Comparison of ENCODE assay signal across 21 cellular contexts in genomic region chr5:124492444-124493224, GRCh38.
DNase-seq lines count a peak whose midpoint lies in the region; ATAC-seq, FAIRE-seq and TF ChIP-seq lines count a peak whose summit lies in the region.
"Had no signal": no experiment of that assay in that cellular context is flagged by ENCODE, and none has a peak within 500 bp of the region (broad histone marks: within the 10 kb centered on the region; RNA-seq: fewer than 3 reads in every experiment).

No MANE protein-coding gene starts in this region.

- no peaks in the 10 kb centered on the region for H3K23me2 ChIP-seq in H1 (ENCODE audit: low read depth, low read length)

- H3K4me3 Mint-ChIP-seq in astrocyte (ENCODE audit: unreplicated experiment), result no peak overlapping the region
- no peak overlapping the region for H3K4me3 Mint-ChIP-seq in natural killer cell treated with Interleukin-12 subunit alpha and Interleukin-12 subunit beta and Interleukin-15 and Interleukin-18, amount 100 ng/mL, for 72 hours
- H3K4me3 Mint-ChIP-seq in CD4-positive, alpha-beta memory T cell, result no peak overlapping the region
- H3K4me3 Mint-ChIP-seq: B cell; CD8-positive, alpha-beta memory T cell; H9; IgD-negative memory B cell had no signal

- H2BK15ac ChIP-seq in H1 (ENCODE audit: low read length), result no peak overlapping the region

- H4K91ac ChIP-seq in H1 (replicated peaks; ENCODE audit: insufficient read length, low read length), result peak overlapping the region; percentile 82

- no peak overlapping the region; the same call in 1 of the 2 replicates for H2BK12ac ChIP-seq in H1 (ENCODE audit: low read depth, low read length)

- no peak overlapping the region for H4K8ac ChIP-seq in H1 (ENCODE audit: extremely low read depth, insufficient read depth, low read length)

- DNase-seq in LHCN-M2 (ENCODE audit: low read depth) (peak; percentile 47), astrocyte (ENCODE audit: low read depth) (peak; percentile 17), H1 (ENCODE audit: low read depth in 1 of 2, low spot score in 2 of 2) (no peak), heart left ventricle (no peak), Peyer's patch (no peak)
- no peak for DNase-seq in natural killer cell treated with Interleukin-12 subunit alpha and Interleukin-12 subunit beta and Interleukin-15 and Interleukin-18, amount 100 ng/mL, for 72 hours (ENCODE audit: low spot score)
- no peak for DNase-seq in CD4-positive, alpha-beta memory T cell
- DNase-seq: CD8-positive, alpha-beta memory T cell; COR-L47; DMS 273 treated with DMSO at 0.1 percent for 48 hours; DMS53; DND-41; EL; GOT3; H9 had no signal

- no peak overlapping the region for H2BK20ac ChIP-seq in H1 (ENCODE audit: low read length)

- peak overlapping the region; percentile 36 for H4K5ac ChIP-seq in H1 (ENCODE audit: insufficient read length, low read depth, low read length)

- no peaks in the 10 kb centered on the region for H3K27me3 Mint-ChIP-seq in astrocyte (ENCODE audit: low read depth, unreplicated experiment)
- peaks cover 20 to 26% of the 10 kb centered on the region in 2 donors for H3K27me3 Mint-ChIP-seq in natural killer cell treated with Interleukin-12 subunit alpha and Interleukin-12 subunit beta and Interleukin-15 and Interleukin-18, amount 100 ng/mL, for 72 hours
- H3K27me3 Mint-ChIP-seq in CD4-positive, alpha-beta memory T cell, result no peaks in the 10 kb centered on the region
- H3K27me3 Mint-ChIP-seq: B cell; CD8-positive, alpha-beta memory T cell; IgD-negative memory B cell had no signal

- no peak for TF ChIP-seq CTCF in astrocyte (IDR thresholded peaks at IDR 0.05; ENCODE audit: insufficient read depth, low read depth, low read length)
- TF ChIP-seq CTCF in H1 (IDR thresholded peaks at IDR 0.05; ENCODE audit: control extremely low read depth in 1 of 3, insufficient read depth in 1 of 3, low read depth in 1 of 3, low read length in 3 of 3), result no peak
- TF ChIP-seq CTCF in heart left ventricle (IDR thresholded peaks at IDR 0.05), result no peak
- no peak for TF ChIP-seq CTCF in Peyer's patch (IDR thresholded peaks at IDR 0.05)

- no peak overlapping the region for H3K56ac ChIP-seq in H1 (replicated peaks; ENCODE audit: insufficient read length, low read depth, low read length)

- FAIRE-seq in astrocyte (lab: Jason Lieb, UNC) (no peak), H1 (lab: Jason Lieb, UNC) (no peak)
- FAIRE-seq: GM12878, HTR-8/SVneo had no signal

- POLR2A ChIA-PET in H1 (lab: Charles Lee; ENCODE audit: partially characterized antibody), result no interaction called here
- POLR2A ChIA-PET in CD4-positive, alpha-beta memory T cell (lab: Charles Lee; ENCODE audit: partially characterized antibody), result no interaction called here

- H3K4me2 ChIP-seq in astrocyte (ENCODE audit: low read length), result no peak overlapping the region
- H3K4me2 ChIP-seq in H1 (ENCODE audit: insufficient read depth in 1 of 2, low read depth in 2 of 2, low read length in 2 of 2), result no peak overlapping the region
- H3K4me2 ChIP-seq: BLaER1 treated with 17β-estradiol and CSF1 and Interleukin-3, amounts not matched to agents 10 nM and 100 nM had no signal

- no peaks in the 10 kb centered on the region for H3K4me1 ChIP-seq in astrocyte (ENCODE audit: insufficient read depth, low read length)
- H3K4me1 ChIP-seq in H1 (replicated peaks in 1 of 4; ENCODE audit: control insufficient read depth in 3 of 4, insufficient read depth in 4 of 4, low read length in 3 of 4), result no peaks in the 10 kb centered on the region
- H3K4me1 ChIP-seq in heart left ventricle, result no peaks in the 10 kb centered on the region
- no peaks in the 10 kb centered on the region for H3K4me1 ChIP-seq in Peyer's patch
- H3K4me1 ChIP-seq in CD4-positive, alpha-beta memory T cell (ENCODE audit: insufficient read depth, low read length), result no peaks in the 10 kb centered on the region
- H3K4me1 ChIP-seq: BLaER1 treated with 17β-estradiol and CSF1 and Interleukin-3, amounts not matched to agents 10 nM and 100 nM had no signal

- TF ChIP-seq EP300 in H1 (IDR thresholded peaks at IDR 0.05; ENCODE audit: borderline replicate concordance in 1 of 2, low read depth in 2 of 2, low read length in 2 of 2), result no peak

- no peak for TF ChIP-seq RAD21 in H1 (IDR thresholded peaks at IDR 0.05 in 1 of 2, conservative IDR thresholded peaks at IDR 0.05 in 1 of 2; ENCODE audit: low read depth in 2 of 2, low read length in 2 of 2)

- H2BK5ac ChIP-seq in H1 (ENCODE audit: low read depth, low read length), result no peak overlapping the region; the same call in 1 of the 2 replicates

- H3K23ac ChIP-seq in H1 (ENCODE audit: insufficient read length), result no peak overlapping the region

- no peak overlapping the region for H3K27ac Mint-ChIP-seq in astrocyte (ENCODE audit: unreplicated experiment)
- H3K27ac Mint-ChIP-seq in natural killer cell treated with Interleukin-12 subunit alpha and Interleukin-12 subunit beta and Interleukin-15 and Interleukin-18, amount 100 ng/mL, for 72 hours, result no peak overlapping the region
- no peak overlapping the region for H3K27ac Mint-ChIP-seq in CD4-positive, alpha-beta memory T cell
- H3K27ac Mint-ChIP-seq: B cell; CD8-positive, alpha-beta memory T cell; H9; IgD-negative memory B cell had no signal

- H3K4me3 ChIP-seq in astrocyte (ENCODE audit: insufficient read depth, low read depth, low read length) (no peak overlapping the region), H1 (ENCODE audit: extremely low read depth in 1 of 4, insufficient read depth in 2 of 4, low read depth in 3 of 4, low read length in 4 of 4) (no peak overlapping the region), heart left ventricle (no peak overlapping the region), Peyer's patch (no peak overlapping the region)
- no peak overlapping the region for H3K4me3 ChIP-seq in CD4-positive, alpha-beta memory T cell (ENCODE audit: low read length in 2 of 2)
- H3K4me3 ChIP-seq: BLaER1 treated with 17β-estradiol and CSF1 and Interleukin-3, amounts not matched to agents 10 nM and 100 nM; GM12878 had no signal

- no peak overlapping the region for H3K14ac ChIP-seq in H1 (ENCODE audit: insufficient read length)

- TF ChIP-seq POLR2A in H1 (IDR thresholded peaks at IDR 0.05; ENCODE audit: control extremely low read depth in 1 of 2, low read depth in 2 of 2, low read length in 2 of 2) (no peak), heart left ventricle (IDR thresholded peaks at IDR 0.05) (no peak), Peyer's patch (IDR thresholded peaks at IDR 0.05) (no peak)

- peak overlapping the region; percentile 75 for H3K4ac ChIP-seq in H1 (replicated peaks; ENCODE audit: insufficient read length, low read depth, low read length)

- H3K9me3 Mint-ChIP-seq in astrocyte (ENCODE audit: unreplicated experiment), result peaks cover 12% of the 10 kb centered on the region
- H3K9me3 Mint-ChIP-seq in natural killer cell treated with Interleukin-12 subunit alpha and Interleukin-12 subunit beta and Interleukin-15 and Interleukin-18, amount 100 ng/mL, for 72 hours, result peaks cover 11% of the 10 kb centered on the region
- peaks cover 5 to 22% (median 12%) of the 10 kb centered on the region in 8 donors for H3K9me3 Mint-ChIP-seq in CD4-positive, alpha-beta memory T cell

- H2AK5ac ChIP-seq in H1 (ENCODE audit: low read depth, low read length), result no peak overlapping the region

- no peaks in the 10 kb centered on the region for H3K9me3 ChIP-seq in astrocyte (ENCODE audit: insufficient read depth, low read depth, low read length)
- peaks cover 2 to 4% of the 10 kb centered on the region in 2 experiments; a peak in 2 of 4 replicates for H3K9me3 ChIP-seq in H1 (ENCODE audit: insufficient read depth in 2 of 2, low read depth in 1 of 2, low read length in 1 of 2)
- H3K9me3 ChIP-seq in heart left ventricle, result peaks cover 0 to 20% (median 9%) of the 10 kb centered on the region in 12 donors
- no peaks in the 10 kb centered on the region for H3K9me3 ChIP-seq in Peyer's patch
- H3K9me3 ChIP-seq in CD4-positive, alpha-beta memory T cell (ENCODE audit: control insufficient read depth in 1 of 2, low read length in 2 of 2), result no peaks in the 10 kb centered on the region

- H3K79me1 ChIP-seq in H1 (ENCODE audit: low read depth, low read length), result no peaks in the 10 kb centered on the region

- H3K4me1 Mint-ChIP-seq in astrocyte (ENCODE audit: low read depth, unreplicated experiment), result peaks cover 8% of the 10 kb centered on the region
- no peaks in the 10 kb centered on the region for H3K4me1 Mint-ChIP-seq in natural killer cell treated with Interleukin-12 subunit alpha and Interleukin-12 subunit beta and Interleukin-15 and Interleukin-18, amount 100 ng/mL, for 72 hours (ENCODE audit: low read depth in 2 of 2)
- no peaks in the 10 kb centered on the region for H3K4me1 Mint-ChIP-seq in CD4-positive, alpha-beta memory T cell
- H3K4me1 Mint-ChIP-seq: B cell; CD8-positive, alpha-beta memory T cell; IgD-negative memory B cell had no signal

- no peak overlapping the region for H3K18ac ChIP-seq in H1 (ENCODE audit: extremely low read depth, low read length)

- H3K9ac ChIP-seq in astrocyte (ENCODE audit: low read length) (no peak overlapping the region), H1 (replicated peaks in 1 of 4; ENCODE audit: extremely low read depth in 1 of 4, low read depth in 3 of 4, low read length in 3 of 4) (no peak overlapping the region)
- H3K9ac ChIP-seq: BLaER1 treated with 17β-estradiol and CSF1 and Interleukin-3, amounts not matched to agents 10 nM and 100 nM had no signal

- H3K27ac ChIP-seq in astrocyte (ENCODE audit: low read depth, low read length) (no peak overlapping the region), H1 (ENCODE audit: low read depth, low read length) (no peak overlapping the region), heart left ventricle (no peak overlapping the region), Peyer's patch (no peak overlapping the region)
- H3K27ac ChIP-seq in CD4-positive, alpha-beta memory T cell (ENCODE audit: low read depth, low read length), result no peak overlapping the region
- H3K27ac ChIP-seq: BLaER1 treated with 17β-estradiol and CSF1 and Interleukin-3, amounts not matched to agents 10 nM and 100 nM had no signal

- H3K27me3 ChIP-seq in astrocyte (ENCODE audit: insufficient read depth, low read length), result no peaks in the 10 kb centered on the region
- no peaks in the 10 kb centered on the region for H3K27me3 ChIP-seq in H1 (replicated peaks in 1 of 4; ENCODE audit: control insufficient read depth in 3 of 4, extremely low read depth in 1 of 4, insufficient read depth in 3 of 4, low read length in 3 of 4)
- no peaks in the 10 kb centered on the region for H3K27me3 ChIP-seq in heart left ventricle
- no peaks in the 10 kb centered on the region for H3K27me3 ChIP-seq in Peyer's patch
- H3K27me3 ChIP-seq in CD4-positive, alpha-beta memory T cell (ENCODE audit: insufficient read depth, low read length), result no peaks in the 10 kb centered on the region
- H3K27me3 ChIP-seq: BLaER1 treated with 17β-estradiol and CSF1 and Interleukin-3, amounts not matched to agents 10 nM and 100 nM had no signal

- ATAC-seq in natural killer cell treated with Interleukin-12 subunit alpha and Interleukin-12 subunit beta and Interleukin-15 and Interleukin-18, amount 100 ng/mL, for 72 hours, result peak; percentile 52 to 69
- ATAC-seq in heart left ventricle (no peak), HG03196 (IDR thresholded peaks at IDR 0.05; ENCODE audit: unreplicated experiment) (no peak)
- ATAC-seq: GM12878 had no signal

- CTCF ChIA-PET in H1 (lab: Charles Lee; ENCODE audit: partially characterized antibody), result no interaction called here
- CTCF ChIA-PET in CD4-positive, alpha-beta memory T cell (lab: Charles Lee; ENCODE audit: partially characterized antibody), result no interaction called here

- intact Hi-C loops in heart left ventricle (cut with DNase I), result no loop called here
- intact Hi-C loops in CD4-positive, alpha-beta memory T cell (cut with micrococcal nuclease), result no loop called here

- peak overlapping the region; percentile 54 for H2BK120ac ChIP-seq in H1 (replicated peaks; ENCODE audit: low read depth, low read length)

- H3K79me2 ChIP-seq in astrocyte (ENCODE audit: insufficient read depth, low read length), result no peaks in the 10 kb centered on the region
- H3K79me2 ChIP-seq in H1 (ENCODE audit: control insufficient read depth in 1 of 2, insufficient read depth in 2 of 2, low read length in 2 of 2), result no peaks in the 10 kb centered on the region

- H2AFZ ChIP-seq in astrocyte (ENCODE audit: low read depth, low read length) (no peak overlapping the region), H1 (ENCODE audit: low read length) (no peak overlapping the region)

- 91% methylated on average over 13 of the region's 13 CpGs; no CpG with 5 or more reads in 1 of the 2 experiments for WGBS in H1 (ENCODE audit: extremely low coverage in 1 of 2, insufficient coverage in 1 of 2, insufficient read length in 1 of 2, insufficient replicate concordance in 2 of 2, low coverage in 1 of 2, low lambda C conversion rate in 2 of 2, missing lambda C conversion rate in 1 of 2), 2 experiments
- 87 to 91% (median 89%) methylated on average over 12 to 13 of the region's 13 CpGs for WGBS in heart left ventricle, 4 donors

- H3K36me3 Mint-ChIP-seq in astrocyte (ENCODE audit: low read depth, unreplicated experiment), result peaks cover 2% of the 10 kb centered on the region
- peaks cover 6% of the 10 kb centered on the region for H3K36me3 Mint-ChIP-seq in natural killer cell treated with Interleukin-12 subunit alpha and Interleukin-12 subunit beta and Interleukin-15 and Interleukin-18, amount 100 ng/mL, for 72 hours
- no peaks in the 10 kb centered on the region for H3K36me3 Mint-ChIP-seq in CD4-positive, alpha-beta memory T cell
- H3K36me3 Mint-ChIP-seq: CD8-positive, alpha-beta memory T cell had no signal

- H4K20me1 ChIP-seq in astrocyte (ENCODE audit: insufficient read depth, low read length), result no peaks in the 10 kb centered on the region
- H4K20me1 ChIP-seq in H1 (replicated peaks in 1 of 2; ENCODE audit: control insufficient read depth in 1 of 2, insufficient read depth in 2 of 2, low read length in 2 of 2), result no peaks in the 10 kb centered on the region
- H4K20me1 ChIP-seq: BLaER1 treated with 17β-estradiol and CSF1 and Interleukin-3, amounts not matched to agents 10 nM and 100 nM had no signal

- H3K36me3 ChIP-seq in astrocyte (ENCODE audit: insufficient read depth, low read length), result no peaks in the 10 kb centered on the region
- H3K36me3 ChIP-seq in H1 (ENCODE audit: control insufficient read depth in 2 of 4, insufficient read depth in 4 of 4, low read length in 3 of 4), result no peaks in the 10 kb centered on the region
- no peaks in the 10 kb centered on the region for H3K36me3 ChIP-seq in heart left ventricle
- no peaks in the 10 kb centered on the region for H3K36me3 ChIP-seq in Peyer's patch
- no peaks in the 10 kb centered on the region for H3K36me3 ChIP-seq in CD4-positive, alpha-beta memory T cell (ENCODE audit: insufficient read depth, low read length)
- H3K36me3 ChIP-seq: BLaER1 treated with 17β-estradiol and CSF1 and Interleukin-3, amounts not matched to agents 10 nM and 100 nM had no signal

Comparison
In these comparisons a context has a peak if more than half of its experiments do, and no peak if none do; other contexts are left out.
1. DNase-seq: peak in LHCN-M2 (single experiment) and astrocyte (single experiment); none in H1 (0 of 2), natural killer cell treated with Interleukin-12 subunit alpha and Interleukin-12 subunit beta and Interleukin-15 and Interleukin-18, amount 100 ng/mL, for 72 hours (single experiment), heart left ventricle (0 of 5), Peyer's patch (0 of 3) and CD4-positive, alpha-beta memory T cell (0 of 5).
2. ATAC-seq: peak in natural killer cell treated with Interleukin-12 subunit alpha and Interleukin-12 subunit beta and Interleukin-15 and Interleukin-18, amount 100 ng/mL, for 72 hours (2 of 2); none in heart left ventricle (0 of 4) and HG03196 (single experiment).